22 cellular contexts compared by ENCODE assay signal in the genomic region with DNA sequence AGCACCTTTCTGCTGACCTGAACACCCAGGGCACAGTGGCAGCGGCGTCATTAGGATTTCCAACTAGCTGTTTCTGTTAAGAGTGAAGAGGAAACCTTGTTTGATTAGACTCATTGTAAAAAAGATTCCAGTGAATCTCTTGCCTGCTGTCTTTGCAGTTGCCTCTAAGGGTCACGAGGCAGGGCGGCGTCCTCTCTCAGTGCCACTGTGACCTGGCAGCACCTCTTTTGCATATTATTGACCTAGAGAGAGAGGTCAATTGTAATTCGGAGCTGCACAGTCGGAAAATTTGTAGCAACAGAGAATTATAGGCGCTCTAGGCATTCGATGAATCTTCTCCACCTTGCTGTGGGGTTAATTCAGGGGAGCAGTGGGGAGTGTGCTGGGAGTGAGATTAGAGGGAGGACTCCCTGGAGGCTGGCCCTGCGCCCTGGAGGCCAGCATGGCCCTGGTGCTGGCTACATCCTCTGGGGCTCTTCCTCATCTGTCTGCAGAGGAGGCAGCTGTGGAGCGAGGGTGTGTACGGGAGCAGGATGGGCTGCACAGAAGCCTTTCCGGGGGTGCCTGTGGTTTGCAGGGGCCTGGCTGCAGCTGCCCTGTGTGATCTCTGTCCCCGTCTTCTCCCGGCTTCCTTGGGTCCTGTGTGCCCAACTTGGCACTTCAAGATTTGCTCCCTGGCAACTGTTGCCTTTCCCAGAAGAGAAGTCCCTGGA. TPM values are rescaled to one million over a fixed set of nuclear protein-coding genes. Genes with fewer than 3 reads are reported as not detected.
A peak's percentile ranks its signal among the peaks of the same experiment; 100 is the strongest.
DNase-seq lines count a peak whose midpoint lies in the region; ATAC-seq and TF ChIP-seq lines count a peak whose summit lies in the region.
"Had no signal": no experiment of that assay in that cellular context is flagged by ENCODE, and none has a peak within 500 bp of the region (broad histone marks: within the 10 kb centered on the region; RNA-seq: fewer than 3 reads in every experiment).

No MANE protein-coding gene starts in this region.

- peaks cover 5% of the 10 kb centered on the region for H3K36me3 Mint-ChIP-seq in IgD-negative memory B cell
- peaks cover 13% of the 10 kb centered on the region for H3K36me3 Mint-ChIP-seq in effector memory CD8-positive, alpha-beta T cell (ENCODE audit: insufficient read depth)
- peaks cover 3% of the 10 kb centered on the region for H3K36me3 Mint-ChIP-seq in neural crest cell (ENCODE audit: low read depth)
- no peaks in the 10 kb centered on the region for H3K36me3 Mint-ChIP-seq in MCF 10A (ENCODE audit: insufficient read depth, unreplicated experiment)
- H3K36me3 Mint-ChIP-seq: activated naive CD8-positive, alpha-beta T cell treated with anti-CD3 and anti-CD28 coated beads, Interleukin-2, amount 10 ng/mL, durations not matched to agents 7 days and 5 days; natural killer cell had no signal

- H3K9me3 Mint-ChIP-seq in IgD-negative memory B cell, result peaks cover 0 to 2% (median 0%) of the 10 kb centered on the region in 3 donors
- H3K9me3 Mint-ChIP-seq in effector memory CD8-positive, alpha-beta T cell, result no peaks in the 10 kb centered on the region
- H3K9me3 Mint-ChIP-seq in neural crest cell, result no peaks in the 10 kb centered on the region
- no peaks in the 10 kb centered on the region for H3K9me3 Mint-ChIP-seq in MCF 10A (ENCODE audit: unreplicated experiment)
- H3K9me3 Mint-ChIP-seq: activated B cell treated with CpG ODN at 0.5 μM for 24 hours; activated naive CD8-positive, alpha-beta T cell treated with anti-CD3 and anti-CD28 coated beads, Interleukin-2, amount 10 ng/mL, durations not matched to agents 7 days and 5 days; natural killer cell; stimulated activated naive CD8-positive, alpha-beta T cell treated with anti-CD3 and anti-CD28 coated beads, Interleukin-15, amount 100 ng/mL, for 72 hours had no signal

- CTCF ChIA-PET in MCF 10A (lab: Yijun Ruan, JAX), result no interaction called here

- H3K4me3 ChIP-seq in BLaER1 treated with 17β-estradiol and CSF1 and Interleukin-3, amounts not matched to agents 10 nM and 100 nM, result no peak overlapping the region

- peak overlapping the region in 2 of 3 donors; percentile 53 to 59 for H3K27ac Mint-ChIP-seq in IgD-negative memory B cell
- H3K27ac Mint-ChIP-seq in effector memory CD8-positive, alpha-beta T cell, result peak overlapping the region; percentile 28 to 78
- peak overlapping the region; percentile 72 for H3K27ac Mint-ChIP-seq in neural crest cell (ENCODE audit: unreplicated experiment)
- H3K27ac Mint-ChIP-seq in MCF 10A (ENCODE audit: low read depth, unreplicated experiment), result no peak overlapping the region
- H3K27ac Mint-ChIP-seq: activated B cell treated with CpG ODN at 0.5 μM for 24 hours; activated CD8-positive, alpha-beta T cell treated with anti-CD3 and anti-CD28 coated beads, Interleukin-2, amount 10 ng/mL, durations not matched to agents 7 days and 5 days; activated naive CD8-positive, alpha-beta T cell treated with anti-CD3 and anti-CD28 coated beads, Interleukin-2, amount 10 ng/mL, durations not matched to agents 7 days and 5 days; natural killer cell had no signal

- POLR2A ChIA-PET in MCF 10A (lab: Yijun Ruan, JAX), result no interaction called here

- H3K4me3 Mint-ChIP-seq in IgD-negative memory B cell, result no peak overlapping the region
- no peak overlapping the region for H3K4me3 Mint-ChIP-seq in effector memory CD8-positive, alpha-beta T cell
- peak overlapping the region; percentile 13 for H3K4me3 Mint-ChIP-seq in neural crest cell
- H3K4me3 Mint-ChIP-seq in MCF 10A (ENCODE audit: unreplicated experiment), result no peak overlapping the region
- H3K4me3 Mint-ChIP-seq: activated B cell treated with CpG ODN at 0.5 μM for 24 hours; activated CD8-positive, alpha-beta T cell treated with anti-CD3 and anti-CD28 coated beads, Interleukin-2, amount 10 ng/mL, durations not matched to agents 7 days and 5 days; activated naive CD8-positive, alpha-beta T cell treated with anti-CD3 and anti-CD28 coated beads, Interleukin-2, amount 10 ng/mL, durations not matched to agents 7 days and 5 days; natural killer cell; stimulated activated naive CD8-positive, alpha-beta T cell treated with anti-CD3 and anti-CD28 coated beads, Interleukin-15, amount 100 ng/mL, for 72 hours had no signal

- no TSS peak for BruUV-seq in MCF 10A (replicated peaks; lab: Mats Ljungman, UMichigan)

- intact Hi-C loops in MCF 10A (cut with micrococcal nuclease), result no loop called here

- peaks cover 0 to 15% (median 0%) of the 10 kb centered on the region in 11 experiments; a peak in 4 of 22 replicates for H3K9me3 ChIP-seq in BLaER1 treated with 17β-estradiol and CSF1 and Interleukin-3, amounts not matched to agents 10 nM and 100 nM (replicated peaks in 1 of 11)
- H3K9me3 ChIP-seq: Caco-2 had no signal

- H3K4me2 ChIP-seq in BLaER1 treated with 17β-estradiol and CSF1 and Interleukin-3, amounts not matched to agents 10 nM and 100 nM, result peak overlapping the region; percentile 77 to 95 (median 88)

- TF ChIP-seq CTCF in neural crest cell (conservative IDR thresholded peaks at IDR 0.05), result no peak
- TF ChIP-seq CTCF in MCF 10A (IDR thresholded peaks at IDR 0.05; ENCODE audit: unreplicated experiment), result no peak
- TF ChIP-seq CTCF in foreskin keratinocyte (conservative IDR thresholded peaks at IDR 0.05), result no peak

- H3K4me1 Mint-ChIP-seq in IgD-negative memory B cell (peaks cover 5 to 16% (median 9%) of the 10 kb centered on the region in 3 donors), neural crest cell (peaks cover 34% of the 10 kb centered on the region), MCF 10A (ENCODE audit: insufficient read depth, unreplicated experiment) (peaks cover 14% of the 10 kb centered on the region)
- peaks cover 33 to 41% of the 10 kb centered on the region in 2 donors for H3K4me1 Mint-ChIP-seq in effector memory CD8-positive, alpha-beta T cell (ENCODE audit: low read depth in 2 of 2)

- H3K4me1 ChIP-seq in BLaER1 treated with 17β-estradiol and CSF1 and Interleukin-3, amounts not matched to agents 10 nM and 100 nM, result peaks cover 89 to 100% (median 99%) of the 10 kb centered on the region in 10 experiments
- no peaks in the 10 kb centered on the region for H3K4me1 ChIP-seq in foreskin keratinocyte
- H3K4me1 ChIP-seq: Caco-2 had no signal

- no peak for ATAC-seq in effector memory CD8-positive, alpha-beta T cell (replicated peaks)
- no peak for ATAC-seq in foreskin keratinocyte
- ATAC-seq: activated CD8-positive, alpha-beta T cell treated with anti-CD3 and anti-CD28 coated beads, Interleukin-2, amount 10 ng/mL, durations not matched to agents 7 days and 5 days; esophagus mucosa; natural killer cell; stimulated activated naive CD8-positive, alpha-beta T cell treated with anti-CD3 and anti-CD28 coated beads, Interleukin-15, amount 100 ng/mL, for 72 hours had no signal

- H4K20me1 ChIP-seq in BLaER1 treated with 17β-estradiol and CSF1 and Interleukin-3, amounts not matched to agents 10 nM and 100 nM, result peaks cover 85 to 100% (median 99%) of the 10 kb centered on the region in 11 experiments

- peak overlapping the region in 2 of 11 experiments; percentile 18 to 38; a peak in 2 of 22 replicates for H3K27ac ChIP-seq in BLaER1 treated with 17β-estradiol and CSF1 and Interleukin-3, amounts not matched to agents 10 nM and 100 nM
- no peak overlapping the region for H3K27ac ChIP-seq in foreskin keratinocyte

- H3K27me3 Mint-ChIP-seq in IgD-negative memory B cell (no peaks in the 10 kb centered on the region), neural crest cell (ENCODE audit: low read depth) (no peaks in the 10 kb centered on the region), MCF 10A (ENCODE audit: insufficient read depth, unreplicated experiment) (no peaks in the 10 kb centered on the region)
- H3K27me3 Mint-ChIP-seq in effector memory CD8-positive, alpha-beta T cell, result no peaks in the 10 kb centered on the region
- H3K27me3 Mint-ChIP-seq: activated B cell treated with CpG ODN at 0.5 μM for 24 hours; activated naive CD8-positive, alpha-beta T cell treated with anti-CD3 and anti-CD28 coated beads, Interleukin-2, amount 10 ng/mL, durations not matched to agents 7 days and 5 days; stimulated activated naive CD8-positive, alpha-beta T cell treated with anti-CD3 and anti-CD28 coated beads, Interleukin-15, amount 100 ng/mL, for 72 hours had no signal

- no peaks in the 10 kb centered on the region for H3K27me3 ChIP-seq in BLaER1 treated with 17β-estradiol and CSF1 and Interleukin-3, amounts not matched to agents 10 nM and 100 nM
- no peaks in the 10 kb centered on the region for H3K27me3 ChIP-seq in foreskin keratinocyte

- DNase-seq in effector memory CD8-positive, alpha-beta T cell, result no peak
- DNase-seq in neural crest cell (ENCODE audit: low read depth, low spot score) (no peak), MCF 10A (ENCODE audit: unreplicated experiment) (no peak), NCI-H146 (lab: John Stamatoyannopoulos, UW) (no peak), foreskin keratinocyte (no peak)
- no peak for DNase-seq in activated effector memory CD4-positive, alpha-beta T cell treated with Interleukin-2 at 50 U/mL for 16 hours
- DNase-seq: activated B cell treated with CpG ODN at 0.5 μM for 24 hours; activated CD8-positive, alpha-beta T cell treated with anti-CD3 and anti-CD28 coated beads, Interleukin-2, amount 10 ng/mL, durations not matched to agents 7 days and 5 days; activated naive CD8-positive, alpha-beta T cell treated with anti-CD3 and anti-CD28 coated beads, Interleukin-2, amount 10 ng/mL, durations not matched to agents 7 days and 5 days; activated T-cell treated with anti-CD3 and anti-CD28 coated beads, Interleukin-2, amount 50 U/mL, for 48 hours; Caco-2; H9; MM.1S; natural killer cell; NCI-H187 treated with DMSO at 0.1 percent for 48 hours; NCI-H345; NK-92 treated with Interleukin-12 subunit alpha and Interleukin-12 subunit beta, amount 100 ng/mL, for 24 hours; stimulated activated naive CD8-positive, alpha-beta T cell treated with anti-CD3 and anti-CD28 coated beads, Interleukin-15, amount 100 ng/mL, for 72 hours; T-helper 1 cell had no signal

- peak overlapping the region in 7 of 11 experiments; percentile 8 to 60 (median 27); a peak in 8 of 22 replicates for H3K9ac ChIP-seq in BLaER1 treated with 17β-estradiol and CSF1 and Interleukin-3, amounts not matched to agents 10 nM and 100 nM

- H3K36me3 ChIP-seq in BLaER1 treated with 17β-estradiol and CSF1 and Interleukin-3, amounts not matched to agents 10 nM and 100 nM, result peaks cover 0 to 7% (median 0%) of the 10 kb centered on the region in 11 experiments; a peak in 2 of 22 replicates

RNA-seq across cellular contexts. Expression of a gene that starts 14.3 kb away (rescaled TPM):
- polyA plus RNA-seq in IgD-negative memory B cell (3.8 TPM), foreskin keratinocyte (21.3 and 24.3 TPM in 2 replicates)
- total RNA-seq in neural crest cell (101 and 104 TPM in 2 replicates), MCF 10A (2022) (49.7 and 57.7 TPM in 2 replicates), foreskin keratinocyte (29.5 and 29.7 TPM in 2 replicates)

RNA-seq across cellular contexts. Expression of a gene that starts 28.0 kb away (rescaled TPM):
- polyA plus RNA-seq in IgD-negative memory B cell (8.4 TPM), foreskin keratinocyte (13.8 and 15.3 TPM in 2 replicates)
- total RNA-seq in neural crest cell (50.0 and 51.1 TPM in 2 replicates), MCF 10A (2022) (30.7 and 34.3 TPM in 2 replicates), foreskin keratinocyte (17.5 and 18.5 TPM in 2 replicates)
